In genomic region chr1:210527091-210527490, GRCh38 we compare ENCODE assay signal across 15 cellular contexts.
"Had no signal": no experiment of that assay in that cellular context is flagged by ENCODE, and none has a peak within 500 bp of the region (broad histone marks: within the 10 kb centered on the region; RNA-seq: fewer than 3 reads in every experiment).

No MANE protein-coding gene starts in this region.

- H3K4me3 ChIP-seq: gastroesophageal sphincter, prostate gland, stomach, thoracic aorta, upper lobe of right lung had no signal

- H3K36me3 ChIP-seq: gastroesophageal sphincter, prostate gland, stomach, thoracic aorta, upper lobe of right lung had no signal

- H3K27me3 ChIP-seq: gastroesophageal sphincter, stomach, upper lobe of right lung had no signal

- H3K9me3 ChIP-seq: gastroesophageal sphincter, prostate gland, stomach, thoracic aorta, upper lobe of right lung had no signal

- H3K27ac ChIP-seq: gastroesophageal sphincter, prostate gland, stomach, thoracic aorta, upper lobe of right lung had no signal

- ATAC-seq: gastroesophageal sphincter, sciatic nerve, upper lobe of right lung had no signal

- FAIRE-seq: endometrium, keratinocyte had no signal

- DNase-seq: activated CD4-positive, alpha-beta T cell treated with anti-CD3 and anti-CD28 coated beads, Interleukin-2, amount 10 ng/mL, durations not matched to agents 7 days and 5 days; activated naive CD4-positive, alpha-beta T cell; activated naive CD8-positive, alpha-beta T cell treated with anti-CD3 and anti-CD28 coated beads, Interleukin-2, amount 10 ng/mL, durations not matched to agents 7 days and 5 days; anterior cingulate cortex; left ventricle myocardium superior; mesendoderm; stimulated activated CD4-positive, alpha-beta T cell treated with anti-CD3 and anti-CD28 coated beads, Interleukin-1b, Interleukin-23, amount 100 ng/mL, for 48 hours; stomach; upper lobe of right lung had no signal

- H3K4me1 ChIP-seq: gastroesophageal sphincter, prostate gland, stomach, upper lobe of right lung had no signal
